Comparison of ENCODE assay signal across 1 cellular context in the genomic region with DNA sequence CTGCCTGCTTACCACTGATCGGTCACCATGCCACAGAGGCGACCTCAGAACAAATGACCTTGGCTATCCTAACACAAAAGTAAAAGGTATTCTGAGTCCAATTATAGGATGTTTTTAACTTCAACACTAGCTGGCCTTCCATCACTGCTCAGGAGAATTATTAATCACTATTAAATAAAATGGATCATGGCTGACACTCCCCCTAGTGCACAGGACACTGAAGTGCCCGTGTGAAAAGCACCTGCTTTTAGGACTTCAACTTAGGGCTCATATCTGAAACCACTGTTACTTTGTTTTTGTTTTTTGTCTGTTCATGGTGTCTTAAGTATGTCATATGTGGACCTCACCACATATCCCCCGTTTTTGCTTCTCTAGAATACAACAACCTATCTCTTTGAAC.
TF ChIP-seq lines count a peak whose summit lies in the region.

No MANE protein-coding gene starts in this region.

TF ChIP-seq in SK-N-SH treated with all-trans-retinoic acid at 6 μM for 48 hours, 23 proteins besides CTCF, POLR2A, EP300 and RAD21 (continued from another document):
- TF ChIP-seq, protein P1, sequence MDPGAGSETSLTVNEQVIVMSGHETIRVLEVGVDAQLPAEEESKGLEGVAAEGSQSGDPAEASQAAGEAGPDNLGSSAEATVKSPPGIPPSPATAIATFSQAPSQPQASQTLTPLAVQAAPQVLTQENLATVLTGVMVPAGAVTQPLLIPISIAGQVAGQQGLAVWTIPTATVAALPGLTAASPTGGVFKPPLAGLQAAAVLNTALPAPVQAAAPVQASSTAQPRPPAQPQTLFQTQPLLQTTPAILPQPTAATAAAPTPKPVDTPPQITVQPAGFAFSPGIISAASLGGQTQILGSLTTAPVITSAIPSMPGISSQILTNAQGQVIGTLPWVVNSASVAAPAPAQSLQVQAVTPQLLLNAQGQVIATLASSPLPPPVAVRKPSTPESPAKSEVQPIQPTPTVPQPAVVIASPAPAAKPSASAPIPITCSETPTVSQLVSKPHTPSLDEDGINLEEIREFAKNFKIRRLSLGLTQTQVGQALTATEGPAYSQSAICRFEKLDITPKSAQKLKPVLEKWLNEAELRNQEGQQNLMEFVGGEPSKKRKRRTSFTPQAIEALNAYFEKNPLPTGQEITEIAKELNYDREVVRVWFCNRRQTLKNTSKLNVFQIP (CRISPR knock-in tag; IDR thresholded peaks at IDR 0.05; ENCODE audit: borderline replicate concordance, low read depth), result no peak
- TF ChIP-seq, protein P2, sequence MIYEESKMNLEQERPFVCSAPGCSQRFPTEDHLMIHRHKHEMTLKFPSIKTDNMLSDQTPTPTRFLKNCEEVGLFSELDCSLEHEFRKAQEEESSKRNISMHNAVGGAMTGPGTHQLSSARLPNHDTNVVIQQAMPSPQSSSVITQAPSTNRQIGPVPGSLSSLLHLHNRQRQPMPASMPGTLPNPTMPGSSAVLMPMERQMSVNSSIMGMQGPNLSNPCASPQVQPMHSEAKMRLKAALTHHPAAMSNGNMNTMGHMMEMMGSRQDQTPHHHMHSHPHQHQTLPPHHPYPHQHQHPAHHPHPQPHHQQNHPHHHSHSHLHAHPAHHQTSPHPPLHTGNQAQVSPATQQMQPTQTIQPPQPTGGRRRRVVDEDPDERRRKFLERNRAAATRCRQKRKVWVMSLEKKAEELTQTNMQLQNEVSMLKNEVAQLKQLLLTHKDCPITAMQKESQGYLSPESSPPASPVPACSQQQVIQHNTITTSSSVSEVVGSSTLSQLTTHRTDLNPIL (CRISPR knock-in tag; IDR thresholded peaks at IDR 0.05; ENCODE audit: low read depth), result no peak
- TF ChIP-seq CSRNP3 (CRISPR knock-in tag; IDR thresholded peaks at IDR 0.05), result no peak
